17 cellular contexts compared by ENCODE assay signal in genomic region chr20:8933391-8933807, GRCh38.
DNase-seq lines count a peak whose midpoint lies in the region; ATAC-seq and TF ChIP-seq lines count a peak whose summit lies in the region.
"Had no signal": no experiment of that assay in that cellular context is flagged by ENCODE, and none has a peak within 500 bp of the region (broad histone marks: within the 10 kb centered on the region; RNA-seq: fewer than 3 reads in every experiment).

No MANE protein-coding gene starts in this region.

- H3K27me3 ChIP-seq in neural progenitor cell: no peaks in the 10 kb centered on the region
- H3K27me3 ChIP-seq in effector memory CD4-positive, alpha-beta T cell (replicated peaks; ENCODE audit: control insufficient read depth, insufficient read depth, low read length, poor library complexity, severe bottlenecking): no peaks in the 10 kb centered on the region

- H3K4me3 ChIP-seq in neural progenitor cell: no peak overlapping the region
- no peak overlapping the region for H3K4me3 ChIP-seq in effector memory CD4-positive, alpha-beta T cell (ENCODE audit: insufficient read depth, low read depth, low read length, poor library complexity, severe bottlenecking)
- H3K4me3 ChIP-seq: PC-9 had no signal

- H3K79me2 ChIP-seq in neural progenitor cell (ENCODE audit: low read depth): no peaks in the 10 kb centered on the region

- H2AFZ ChIP-seq in neural progenitor cell (replicated peaks): no peak overlapping the region
- H2AFZ ChIP-seq: PC-9 had no signal

- H3K4me3 Mint-ChIP-seq in neural progenitor cell: no peak overlapping the region
- H3K4me3 Mint-ChIP-seq: activated naive CD8-positive, alpha-beta T cell; T-cell had no signal

- peaks cover 24% of the 10 kb centered on the region for H3K4me1 Mint-ChIP-seq in neural progenitor cell
- H3K4me1 Mint-ChIP-seq: T-cell had no signal

- H3K36me3 ChIP-seq in neural progenitor cell: no peaks in the 10 kb centered on the region
- H3K36me3 ChIP-seq in effector memory CD4-positive, alpha-beta T cell (ENCODE audit: control insufficient read depth, insufficient read depth, low read length): no peaks in the 10 kb centered on the region

- TF ChIP-seq CTCF in neural progenitor cell (IDR thresholded peaks at IDR 0.05): no peak

- H3K27ac ChIP-seq in neural progenitor cell: peak overlapping the region; percentile 59
- H3K27ac ChIP-seq in effector memory CD4-positive, alpha-beta T cell (ENCODE audit: insufficient read depth, low read length, poor library complexity, severe bottlenecking): no peak overlapping the region
- H3K27ac ChIP-seq: PC-9 had no signal

- H3K27ac Mint-ChIP-seq in neural progenitor cell: peak overlapping the region; percentile 24
- H3K27ac Mint-ChIP-seq: activated naive CD8-positive, alpha-beta T cell; T-cell had no signal

- peak overlapping the region; percentile 44 for H3K4me2 ChIP-seq in neural progenitor cell
- H3K4me2 ChIP-seq: PC-9 had no signal

- ATAC-seq in HG02763 (IDR thresholded peaks at IDR 0.05; ENCODE audit: unreplicated experiment): no peak
- ATAC-seq: T-cell had no signal

- H3K9me3 Mint-ChIP-seq in neural progenitor cell: peaks cover 6% of the 10 kb centered on the region

- peaks cover 9% of the 10 kb centered on the region for H3F3A ChIP-seq in neural progenitor cell (ENCODE audit: low read depth)

- no peaks in the 10 kb centered on the region for H3K36me3 Mint-ChIP-seq in neural progenitor cell
- H3K36me3 Mint-ChIP-seq: activated naive CD8-positive, alpha-beta T cell; T-cell had no signal

- H3K9ac ChIP-seq in neural progenitor cell: no peak overlapping the region

- H3K9me3 ChIP-seq in neural progenitor cell (ENCODE audit: low read depth): no peaks in the 10 kb centered on the region
- H3K9me3 ChIP-seq in effector memory CD4-positive, alpha-beta T cell (ENCODE audit: control insufficient read depth, low read length): no peaks in the 10 kb centered on the region

- DNase-seq in DMS 273 (lab: John Stamatoyannopoulos, UW; ENCODE audit: unreplicated experiment) (peak; percentile 42), NCI-H82 treated with DMSO at 0.1 percent for 48 hours (lab: John Stamatoyannopoulos, UW; ENCODE audit: unreplicated experiment) (peak; percentile 36), globus pallidus (ENCODE audit: low spot score) (peak; percentile 1), neural progenitor cell (ENCODE audit: low spot score) (peak; percentile 58), NCI-H510A (lab: John Stamatoyannopoulos, UW) (no peak)
- DNase-seq in effector memory CD4-positive, alpha-beta T cell: no peak
- DNase-seq in activated CD8-positive, alpha-beta memory T cell treated with anti-CD3 and anti-CD28 coated beads, Interleukin-2, amount 50 U/mL, for 48 hours: no peak
- DNase-seq: activated CD4-positive, CD25-positive, alpha-beta regulatory T cell treated with anti-CD3 and anti-CD28 coated beads, Interleukin-2, amount 50 U/mL, for 72 hours; activated CD8-positive, alpha-beta memory T cell treated with anti-CD3 and anti-CD28 coated beads, Interleukin-2, amount 50 U/mL, for 4 hours; NCI-H1092; NCI-H2227 treated with DMSO at 0.1 percent for 48 hours; nucleus accumbens; PC-9; stimulated activated CD4-positive, alpha-beta T cell treated with anti-CD3 and anti-CD28 coated beads, Interleukin-12 subunit alpha, Interleukin-12 subunit beta, amount 100 ng/mL, for 4 hours; T-cell had no signal

- no peaks in the 10 kb centered on the region for H4K20me1 ChIP-seq in neural progenitor cell (ENCODE audit: low read depth)

- H3K27me3 Mint-ChIP-seq in neural progenitor cell (ENCODE audit: insufficient read depth, low read depth): peaks cover 2% of the 10 kb centered on the region
- H3K27me3 Mint-ChIP-seq: activated naive CD8-positive, alpha-beta T cell; T-cell had no signal

- peaks cover 18% of the 10 kb centered on the region for H3K4me1 ChIP-seq in neural progenitor cell
- H3K4me1 ChIP-seq in effector memory CD4-positive, alpha-beta T cell (ENCODE audit: control insufficient read depth, insufficient read depth, low read length, poor library complexity, severe bottlenecking): no peaks in the 10 kb centered on the region

Comparison
In these comparisons a context has a peak if more than half of its experiments do, and no peak if none do; other contexts are left out.
1. DNase-seq: peak in DMS 273 (single experiment), NCI-H82 treated with DMSO at 0.1 percent for 48 hours (single experiment), globus pallidus (single experiment) and neural progenitor cell (single experiment); none in effector memory CD4-positive, alpha-beta T cell (0 of 3), NCI-H510A (single experiment) and activated CD8-positive, alpha-beta memory T cell treated with anti-CD3 and anti-CD28 coated beads, Interleukin-2, amount 50 U/mL, for 48 hours (single experiment).